8 cellular contexts compared by ENCODE assay signal in genomic region chrX:152897216-152898144, GRCh38. TPM values are rescaled to one million over a fixed set of nuclear protein-coding genes. Genes with fewer than 3 reads are reported as not detected.
DNase-seq lines count a peak whose midpoint lies in the region; ATAC-seq and TF ChIP-seq lines count a peak whose summit lies in the region.

Gene ZNF185 (plus strand): TSS chrX:152898067. CDS start chrX:152914490, 16,423 bp downstream.

- no peak for TF ChIP-seq RAD21 in IMR-90 (IDR thresholded peaks at IDR 0.05; ENCODE audit: low read length)

- H4K8ac ChIP-seq in IMR-90 (ENCODE audit: low read depth in 2 of 2, low read length in 2 of 2), result peak within 1 kb of the TSS in 1 of 2 experiments; percentile 47; a peak in 1 of 4 replicates

- H3K56ac ChIP-seq in IMR-90 (ENCODE audit: extremely low read depth, insufficient read depth, low read length), result no peak within 1 kb of the TSS

- no peak within 1 kb of the TSS for H4K5ac ChIP-seq in IMR-90 (ENCODE audit: low read depth, low read length)

- POLR2A ChIA-PET in IMR-90 (lab: Charles Lee; ENCODE audit: unreplicated experiment), result no interaction called here
- POLR2A ChIA-PET in naive thymus-derived CD4-positive, alpha-beta T cell (lab: Charles Lee), result no interaction called here

- H3K9me3 Mint-ChIP-seq in naive thymus-derived CD4-positive, alpha-beta T cell, result no peaks in the 10 kb centered on the region
- no peaks in the 10 kb centered on the region for H3K9me3 Mint-ChIP-seq in immature natural killer cell

- H3K36me3 Mint-ChIP-seq in naive thymus-derived CD4-positive, alpha-beta T cell, result no peaks in the 10 kb centered on the region
- H3K36me3 Mint-ChIP-seq in immature natural killer cell, result no peaks in the 10 kb centered on the region

- peak within 1 kb of the TSS; percentile 58 to 79 (median 72) for H3K4me2 ChIP-seq in BLaER1 treated with 17β-estradiol and CSF1 and Interleukin-3, amounts not matched to agents 10 nM and 100 nM
- no peak within 1 kb of the TSS for H3K4me2 ChIP-seq in IMR-90 (ENCODE audit: low read depth, low read length)

- intact Hi-C loops in IMR-90 (cut with micrococcal nuclease), result no loop called here
- intact Hi-C loops in naive thymus-derived CD4-positive, alpha-beta T cell (cut with micrococcal nuclease), result no loop called here

- H3K79me1 ChIP-seq in IMR-90 (ENCODE audit: low read depth in 1 of 2, low read length in 2 of 2), result no peaks in the 10 kb centered on the region

- dilution Hi-C loops in IMR-90 (cut with HindIII; ENCODE audit: low sequenced_read_pairs, unreplicated experiment), result no loop called here

- CTCF ChIA-PET in IMR-90 (lab: Yijun Ruan, JAX), result no interaction called here
- CTCF ChIA-PET in naive thymus-derived CD4-positive, alpha-beta T cell (lab: Charles Lee), result no interaction called here

- no peak within 1 kb of the TSS for H3K14ac ChIP-seq in IMR-90 (replicated peaks; ENCODE audit: low read depth, low read length)

- H3K23ac ChIP-seq in IMR-90 (ENCODE audit: low read depth, low read length), result no peak within 1 kb of the TSS

- peaks cover 0 to 39% (median 9%) of the 10 kb centered on the region in 11 experiments; a peak in 10 of 22 replicates for H4K20me1 ChIP-seq in BLaER1 treated with 17β-estradiol and CSF1 and Interleukin-3, amounts not matched to agents 10 nM and 100 nM
- H4K20me1 ChIP-seq in IMR-90 (ENCODE audit: insufficient read depth, low read length), result no peaks in the 10 kb centered on the region

- peak within 1 kb of the TSS in 6 of 10 donors; percentile 9 to 74 (median 34) for H3K4me3 Mint-ChIP-seq in naive thymus-derived CD4-positive, alpha-beta T cell
- H3K4me3 Mint-ChIP-seq in immature natural killer cell, result peak within 1 kb of the TSS in 2 of 5 donors; percentile 29 to 35

- no peak for TF ChIP-seq POLR2A in IMR-90 (IDR thresholded peaks at IDR 0.05; ENCODE audit: low read depth, low read length)

- peaks cover 72 to 100% (median 99%) of the 10 kb centered on the region in 11 experiments for H3K27me3 ChIP-seq in BLaER1 treated with 17β-estradiol and CSF1 and Interleukin-3, amounts not matched to agents 10 nM and 100 nM
- H3K27me3 ChIP-seq in IMR-90 (ENCODE audit: control insufficient read depth, insufficient read depth, low read length) (peaks cover 6% of the 10 kb centered on the region; the same call in 1 of the 2 replicates), ectodermal cell (ENCODE audit: control insufficient read depth, insufficient read depth, low read length, poor library complexity, severe bottlenecking) (no peaks in the 10 kb centered on the region)
- H3K27me3 ChIP-seq in naive thymus-derived CD4-positive, alpha-beta T cell (ENCODE audit: control insufficient read depth in 2 of 2, insufficient read depth in 2 of 2, low read length in 2 of 2), result no peaks in the 10 kb centered on the region
- H3K27me3 ChIP-seq in effector memory CD4-positive, alpha-beta T cell (replicated peaks; ENCODE audit: control insufficient read depth, insufficient read depth, low read length, poor library complexity, severe bottlenecking), result peaks cover 4% of the 10 kb centered on the region

- H2BK15ac ChIP-seq in IMR-90 (ENCODE audit: low read depth, low read length), result no peak within 1 kb of the TSS

- H2BK5ac ChIP-seq in IMR-90 (ENCODE audit: low read depth, low read length, poor library complexity, severe bottlenecking), result no peak within 1 kb of the TSS

- no peaks in the 10 kb centered on the region for H3K9me3 ChIP-seq in BLaER1 treated with 17β-estradiol and CSF1 and Interleukin-3, amounts not matched to agents 10 nM and 100 nM (replicated peaks in 1 of 11)
- H3K9me3 ChIP-seq in IMR-90 (ENCODE audit: control insufficient read depth, insufficient read depth, low read length) (peaks cover 1% of the 10 kb centered on the region; the same call in 1 of the 2 replicates), ectodermal cell (ENCODE audit: control insufficient read depth, low read length) (no peaks in the 10 kb centered on the region)
- H3K9me3 ChIP-seq in naive thymus-derived CD4-positive, alpha-beta T cell (ENCODE audit: control insufficient read depth in 2 of 3, low read length in 3 of 3), result no peaks in the 10 kb centered on the region
- H3K9me3 ChIP-seq in effector memory CD4-positive, alpha-beta T cell (ENCODE audit: control insufficient read depth, low read length), result no peaks in the 10 kb centered on the region

- no peak within 1 kb of the TSS for H3K18ac ChIP-seq in IMR-90 (ENCODE audit: low read depth, low read length)

- H3K27ac Mint-ChIP-seq in naive thymus-derived CD4-positive, alpha-beta T cell, result no peak within 1 kb of the TSS
- no peak within 1 kb of the TSS for H3K27ac Mint-ChIP-seq in immature natural killer cell

- H2BK120ac ChIP-seq in IMR-90 (ENCODE audit: low read depth, low read length), result no peak within 1 kb of the TSS

- peaks cover 11 to 20% (median 14%) of the 10 kb centered on the region in 5 donors for H3K27me3 Mint-ChIP-seq in naive thymus-derived CD4-positive, alpha-beta T cell
- peaks cover 7 to 20% (median 10%) of the 10 kb centered on the region in 3 donors for H3K27me3 Mint-ChIP-seq in immature natural killer cell (ENCODE audit: low read depth in 3 of 3)

- no peak for TF ChIP-seq CTCF in IMR-90 (conservative IDR thresholded peaks at IDR 0.05; ENCODE audit: low read depth, low read length)

- H2BK20ac ChIP-seq in IMR-90 (ENCODE audit: low read depth, low read length), result no peak within 1 kb of the TSS

- peak within 1 kb of the TSS; percentile 87 for H2AFZ ChIP-seq in IMR-90 (replicated peaks; ENCODE audit: low read length, poor library complexity)

- no peak within 1 kb of the TSS for H3K4ac ChIP-seq in IMR-90 (ENCODE audit: low read depth, low read length)

- peaks cover 0 to 8% (median 0%) of the 10 kb centered on the region in 7 donors for H3K4me1 Mint-ChIP-seq in naive thymus-derived CD4-positive, alpha-beta T cell
- no peaks in the 10 kb centered on the region for H3K4me1 Mint-ChIP-seq in immature natural killer cell

- ATAC-seq in IMR-90 (ENCODE audit: low read depth), result peak; percentile 18; the same call in 1 of the 2 replicates
- ATAC-seq in naive thymus-derived CD4-positive, alpha-beta T cell, result no peak
- no peak for ATAC-seq in HG02610 (IDR thresholded peaks at IDR 0.05; ENCODE audit: unreplicated experiment)

- DNase-seq in IMR-90, result no peak
- no peak for DNase-seq in naive thymus-derived CD4-positive, alpha-beta T cell
- DNase-seq in effector memory CD4-positive, alpha-beta T cell, result no peak
- DNase-seq in immature natural killer cell, result no peak
- DNase-seq in stimulated activated CD4-positive, alpha-beta T cell treated with anti-CD3 and anti-CD28 coated beads, Interleukin-4, amount 100 ng/mL, for 4 hours, result no peak

- no peaks in the 10 kb centered on the region for H3K9me1 ChIP-seq in IMR-90 (ENCODE audit: insufficient read depth, low read length)

- peak within 1 kb of the TSS in 1 of 11 experiments; percentile 57; a peak in 4 of 22 replicates for H3K9ac ChIP-seq in BLaER1 treated with 17β-estradiol and CSF1 and Interleukin-3, amounts not matched to agents 10 nM and 100 nM
- H3K9ac ChIP-seq in IMR-90 (ENCODE audit: low read depth, low read length), result no peak within 1 kb of the TSS

- BruUV-seq in IMR-90 (replicated peaks; lab: Mats Ljungman, UMichigan), result no TSS peak

- no peak within 1 kb of the TSS for H2AK5ac ChIP-seq in IMR-90 (ENCODE audit: low read depth, low read length)

- no peak within 1 kb of the TSS for H3K27ac ChIP-seq in BLaER1 treated with 17β-estradiol and CSF1 and Interleukin-3, amounts not matched to agents 10 nM and 100 nM
- H3K27ac ChIP-seq in IMR-90 (ENCODE audit: insufficient read depth, low read length) (no peak within 1 kb of the TSS), ectodermal cell (ENCODE audit: insufficient read depth, low read depth, low read length, poor library complexity, severe bottlenecking) (no peak within 1 kb of the TSS)
- H3K27ac ChIP-seq in naive thymus-derived CD4-positive, alpha-beta T cell (ENCODE audit: low read depth, low read length), result no peak within 1 kb of the TSS
- no peak within 1 kb of the TSS for H3K27ac ChIP-seq in effector memory CD4-positive, alpha-beta T cell (ENCODE audit: insufficient read depth, low read length, poor library complexity, severe bottlenecking)

- 47% methylated on average over 19 of the region's 66 CpGs; no CpG with 5 or more reads in 1 of the 2 experiments for WGBS in IMR-90 (ENCODE audit: extremely low coverage in 2 of 2, insufficient read length in 1 of 2), 2 experiments
- 8 to 9% methylated on average over 64 to 66 of the region's 66 CpGs for WGBS in ectodermal cell, 2 experiments

- H3K4me1 ChIP-seq in BLaER1 treated with 17β-estradiol and CSF1 and Interleukin-3, amounts not matched to agents 10 nM and 100 nM, result peaks cover 21 to 30% (median 23%) of the 10 kb centered on the region in 10 experiments
- H3K4me1 ChIP-seq in IMR-90 (ENCODE audit: control insufficient read depth, insufficient read depth, low read length) (no peaks in the 10 kb centered on the region), ectodermal cell (ENCODE audit: control insufficient read depth, insufficient read depth, low read length) (no peaks in the 10 kb centered on the region)
- H3K4me1 ChIP-seq in naive thymus-derived CD4-positive, alpha-beta T cell (ENCODE audit: control insufficient read depth in 2 of 2, insufficient read depth in 2 of 2, low read length in 2 of 2), result no peaks in the 10 kb centered on the region
- H3K4me1 ChIP-seq in effector memory CD4-positive, alpha-beta T cell (ENCODE audit: control insufficient read depth, insufficient read depth, low read length, poor library complexity, severe bottlenecking), result no peaks in the 10 kb centered on the region

- H3K36me3 ChIP-seq in BLaER1 treated with 17β-estradiol and CSF1 and Interleukin-3, amounts not matched to agents 10 nM and 100 nM, result no peaks in the 10 kb centered on the region
- H3K36me3 ChIP-seq in IMR-90 (ENCODE audit: control insufficient read depth, insufficient read depth, low read length) (no peaks in the 10 kb centered on the region), ectodermal cell (ENCODE audit: control insufficient read depth, insufficient read depth, low read length) (no peaks in the 10 kb centered on the region)
- no peaks in the 10 kb centered on the region for H3K36me3 ChIP-seq in naive thymus-derived CD4-positive, alpha-beta T cell (ENCODE audit: control insufficient read depth in 2 of 3, insufficient read depth in 3 of 3, low read length in 3 of 3)
- H3K36me3 ChIP-seq in effector memory CD4-positive, alpha-beta T cell (ENCODE audit: control insufficient read depth, insufficient read depth, low read length), result no peaks in the 10 kb centered on the region

- peak within 1 kb of the TSS in 9 of 10 experiments; percentile 29 to 61 (median 43); a peak in 15 of 20 replicates for H3K4me3 ChIP-seq in BLaER1 treated with 17β-estradiol and CSF1 and Interleukin-3, amounts not matched to agents 10 nM and 100 nM
- H3K4me3 ChIP-seq in IMR-90 (ENCODE audit: insufficient read depth, low read depth, low read length), result peak within 1 kb of the TSS; percentile 27
- peak within 1 kb of the TSS; percentile 43 for H3K4me3 ChIP-seq in ectodermal cell (ENCODE audit: insufficient read depth, low read depth, low read length)
- no peak within 1 kb of the TSS for H3K4me3 ChIP-seq in naive thymus-derived CD4-positive, alpha-beta T cell (ENCODE audit: low read length)
- H3K4me3 ChIP-seq in effector memory CD4-positive, alpha-beta T cell (ENCODE audit: insufficient read depth, low read depth, low read length, poor library complexity, severe bottlenecking), result no peak within 1 kb of the TSS

- H2AK9ac ChIP-seq in IMR-90 (replicated peaks; ENCODE audit: low read depth, low read length, poor library complexity), result peak within 1 kb of the TSS; percentile 55

- no peak within 1 kb of the TSS for H4K91ac ChIP-seq in IMR-90 (ENCODE audit: insufficient read depth, low read depth, low read length)

- in situ Hi-C loops in IMR-90 (cut with MboI; ENCODE audit: low sequenced_read_pairs), result no loop called here

RNA-seq across cellular contexts. Expression of gene ZNF185, which starts in this region (rescaled TPM):
- 3.2 and 3.6 TPM in 2 replicates for total RNA-seq in IMR-90 (2012; rRNA removed)
- polyA plus RNA-seq in IMR-90 (2012; rRNA removed) (6.2 and 6.3 TPM in 2 replicates), immature natural killer cell (1 to 10 TPM; 3.2 to 6.2 (median 3.4) TPM)
- polyA plus RNA-seq in IMR-90 (2012; cell fraction: cytosol; rRNA removed), result 3.6 and 4.0 TPM in 2 replicates
- 12.5 and 15.9 TPM in 2 replicates for polyA plus RNA-seq in IMR-90 (2012; cell fraction: nucleus; rRNA removed; ENCODE audit: low replicate concordance)
- 26.7 TPM for polyA plus RNA-seq in ectodermal cell (2013, experiment 1 of 4)
- polyA plus RNA-seq in ectodermal cell (2013, experiment 2 of 4), result 29.0 TPM
- polyA plus RNA-seq in ectodermal cell (2013, experiment 3 of 4), result 20.3 TPM
- 23.5 TPM for polyA plus RNA-seq in ectodermal cell (2013, experiment 4 of 4)
- total RNA-seq in naive thymus-derived CD4-positive, alpha-beta T cell, result 10 to 100 TPM in 1 of 5 experiments, 1 to 10 TPM in 3, under 1 TPM in 1; 0.58 to 16.0 (median 3.2) TPM
- 1 to 10 TPM; 2.0 to 4.6 TPM for polyA plus RNA-seq in naive thymus-derived CD4-positive, alpha-beta T cell

Comparison
In these comparisons a context has a peak if more than half of its experiments do, and no peak if none do; other contexts are left out.
1. H3K4me3 ChIP-seq: peak in BLaER1 treated with 17β-estradiol and CSF1 and Interleukin-3, amounts not matched to agents 10 nM and 100 nM (9 of 10), IMR-90 (single experiment) and ectodermal cell (single experiment); none in naive thymus-derived CD4-positive, alpha-beta T cell (single experiment) and effector memory CD4-positive, alpha-beta T cell (single experiment).